In genomic region chr10:24035761-24036160, GRCh38 we compare ENCODE assay signal across 20 cellular contexts.
DNase-seq lines count a peak whose midpoint lies in the region; ATAC-seq and TF ChIP-seq lines count a peak whose summit lies in the region.
"Had no signal": no experiment of that assay in that cellular context is flagged by ENCODE, and none has a peak within 500 bp of the region (broad histone marks: within the 10 kb centered on the region; RNA-seq: fewer than 3 reads in every experiment).

No MANE protein-coding gene starts in this region.

- no peaks in the 10 kb centered on the region for H3K27me3 Mint-ChIP-seq in nephron (ENCODE audit: low read depth)
- H3K27me3 Mint-ChIP-seq: CD4-positive, alpha-beta T cell; CD8-positive, alpha-beta memory T cell had no signal

- H3K36me3 ChIP-seq in parathyroid adenoma (ENCODE audit: control insufficient read depth, insufficient read depth, low read length) = no peaks in the 10 kb centered on the region
- H3K36me3 ChIP-seq: BE2C; BLaER1 treated with 17β-estradiol and CSF1 and Interleukin-3, amounts not matched to agents 10 nM and 100 nM had no signal

- H3K9me3 Mint-ChIP-seq in nephron = no peaks in the 10 kb centered on the region
- H3K9me3 Mint-ChIP-seq: CD4-positive, alpha-beta T cell; H9 had no signal

- H3K27ac ChIP-seq in parathyroid adenoma = no peak overlapping the region
- H3K27ac ChIP-seq: 22Rv1; BLaER1 treated with 17β-estradiol and CSF1 and Interleukin-3, amounts not matched to agents 10 nM and 100 nM; GM23248 had no signal

- TF ChIP-seq CTCF in nephron (IDR thresholded peaks at IDR 0.05; ENCODE audit: unreplicated experiment in 3 of 3) (no peak), parathyroid adenoma (IDR thresholded peaks at IDR 0.05) (no peak)

- H3K36me3 Mint-ChIP-seq in nephron (ENCODE audit: low read depth) = no peaks in the 10 kb centered on the region
- H3K36me3 Mint-ChIP-seq: CD14-positive monocyte; CD8-positive, alpha-beta memory T cell had no signal

- H3K4me1 Mint-ChIP-seq in nephron = peaks cover 47% of the 10 kb centered on the region
- H3K4me1 Mint-ChIP-seq: CD14-positive monocyte; CD8-positive, alpha-beta memory T cell had no signal

- H3K9me3 ChIP-seq in parathyroid adenoma (ENCODE audit: control insufficient read depth, low read length) = no peaks in the 10 kb centered on the region
- H3K9me3 ChIP-seq: BE2C; BLaER1 treated with 17β-estradiol and CSF1 and Interleukin-3, amounts not matched to agents 10 nM and 100 nM had no signal

- H3K4me1 ChIP-seq in parathyroid adenoma = no peaks in the 10 kb centered on the region
- H3K4me1 ChIP-seq: BE2C had no signal

- H3K4me3 Mint-ChIP-seq in nephron = no peak overlapping the region
- H3K4me3 Mint-ChIP-seq: CD14-positive monocyte; CD4-positive, alpha-beta T cell; CD8-positive, alpha-beta memory T cell; H9 had no signal

- H3K4me2 ChIP-seq in parathyroid adenoma (ENCODE audit: low read length) = no peak overlapping the region
- H3K4me2 ChIP-seq: BLaER1 treated with 17β-estradiol and CSF1 and Interleukin-3, amounts not matched to agents 10 nM and 100 nM had no signal

- no peaks in the 10 kb centered on the region for H3K79me2 ChIP-seq in parathyroid adenoma

- H3K4me3 ChIP-seq in parathyroid adenoma (ENCODE audit: low read depth, low read length) = no peak overlapping the region
- H3K4me3 ChIP-seq: BLaER1 treated with 17β-estradiol and CSF1 and Interleukin-3, amounts not matched to agents 10 nM and 100 nM; GM23248 had no signal

- DNase-seq in DMS53 (lab: John Stamatoyannopoulos, UW) (peak; percentile 61), DMS53 treated with DMSO at 0.1 percent for 48 hours (lab: John Stamatoyannopoulos, UW; ENCODE audit: unreplicated experiment) (no peak), kidney tubule cell (ENCODE audit: low spot score) (peak; percentile 11), SKM-1 (lab: John Stamatoyannopoulos, UW; ENCODE audit: unreplicated experiment) (no peak), NK-92 (lab: John Stamatoyannopoulos, UW; ENCODE audit: unreplicated experiment) (no peak)
- DNase-seq: AML-193; BE2C; CD4-positive, alpha-beta T cell; CD8-positive, alpha-beta memory T cell; DMS 273 treated with DMSO at 0.1 percent for 48 hours; DND-41; GM23248; H9 had no signal

- peak overlapping the region; percentile 57 to 81 (median 75) for H3K27ac Mint-ChIP-seq in nephron
- H3K27ac Mint-ChIP-seq: CD14-positive monocyte; CD4-positive, alpha-beta T cell; CD8-positive, alpha-beta memory T cell; H9 had no signal

- no peak overlapping the region for H3K9ac ChIP-seq in parathyroid adenoma
- H3K9ac ChIP-seq: BLaER1 treated with 17β-estradiol and CSF1 and Interleukin-3, amounts not matched to agents 10 nM and 100 nM; GM23248 had no signal

- H2AFZ ChIP-seq in parathyroid adenoma = peak overlapping the region; percentile 17
- H2AFZ ChIP-seq: GM23248 had no signal

- no peak for ATAC-seq in HG02840 (IDR thresholded peaks at IDR 0.05; ENCODE audit: low FRiP score, unreplicated experiment)
- ATAC-seq: HCT116 had no signal

- no peaks in the 10 kb centered on the region for H3K27me3 ChIP-seq in parathyroid adenoma (ENCODE audit: control insufficient read depth, insufficient read depth, low read length)
- H3K27me3 ChIP-seq: BE2C; BLaER1 treated with 17β-estradiol and CSF1 and Interleukin-3, amounts not matched to agents 10 nM and 100 nM had no signal

Comparison
In these comparisons a context has a peak if more than half of its experiments do, and no peak if none do; other contexts are left out.
1. DNase-seq: peak in DMS53 (single experiment) and kidney tubule cell (single experiment); none in DMS53 treated with DMSO at 0.1 percent for 48 hours (single experiment), SKM-1 (single experiment) and NK-92 (single experiment).